8 cellular contexts compared by ENCODE assay signal in the genomic region with DNA sequence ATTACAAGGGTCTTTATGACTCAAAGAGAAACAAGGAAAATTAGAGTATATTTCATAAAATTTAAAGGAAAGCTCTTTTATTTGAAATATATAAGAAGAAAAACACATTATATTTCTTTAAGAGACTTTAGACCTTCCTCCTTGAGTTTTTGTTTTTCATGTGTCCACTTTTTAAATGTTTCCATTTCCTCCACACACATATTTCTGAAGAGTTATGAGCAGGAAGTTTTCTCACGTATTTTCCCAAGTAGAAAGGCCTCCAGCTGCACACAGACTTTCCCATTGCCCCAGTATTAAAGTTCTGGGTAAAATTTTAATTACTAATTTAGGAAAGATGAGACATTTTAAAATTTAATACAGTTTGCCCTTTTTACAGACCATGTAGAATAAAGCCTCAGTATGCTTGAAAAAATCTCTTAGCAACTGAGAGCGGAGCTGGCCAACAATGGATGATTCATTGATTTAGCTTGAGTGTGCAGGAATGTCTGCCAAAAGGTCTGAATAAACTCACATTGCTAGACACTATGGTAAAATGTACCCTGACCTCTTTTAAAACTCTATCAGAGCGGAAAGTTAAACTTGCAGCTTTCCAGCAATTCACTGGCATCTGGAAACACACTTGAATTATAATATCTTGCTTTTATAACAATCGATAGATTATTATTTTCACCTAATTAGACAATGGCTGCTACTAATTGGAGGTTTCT. TPM values are rescaled to one million over a fixed set of nuclear protein-coding genes. Genes with fewer than 3 reads are reported as not detected.
A peak's percentile ranks its signal among the peaks of the same experiment; 100 is the strongest.
DNase-seq lines count a peak whose midpoint lies in the region; ATAC-seq, FAIRE-seq and TF ChIP-seq lines count a peak whose summit lies in the region.

No MANE protein-coding gene starts in this region.

- peak; percentile 33 for DNase-seq in HCT116 (ENCODE audit: low read depth, low spot score)
- peak; percentile 61 for DNase-seq in brain pericyte (ENCODE audit: low read depth, low spot score)
- DNase-seq in skeletal muscle cell (ENCODE audit: low read depth), result peak; percentile 76
- DNase-seq in GM10266 (ENCODE audit: extremely low spot score), result no peak
- DNase-seq in activated CD8-positive, alpha-beta T cell treated with anti-CD3 and anti-CD28 coated beads for 36 hours, result no peak
- DNase-seq in GM13977 (ENCODE audit: low spot score), result no peak

- H3K36me3 ChIP-seq in HCT116 (ENCODE audit: control insufficient read depth in 1 of 2, insufficient read depth in 2 of 2, low read length in 2 of 2), result no peaks in the 10 kb centered on the region

- no peak for TF ChIP-seq RAD21 in HCT116 (IDR thresholded peaks at IDR 0.05; ENCODE audit: low read depth)

- peak; percentile 45 for FAIRE-seq in islet of Langerhans (lab: Jason Lieb, UNC)

- no peak overlapping the region for H2AFZ ChIP-seq in HCT116 (ENCODE audit: low read depth, low read length, poor library complexity, severe bottlenecking)

- H3K4me3 Mint-ChIP-seq in activated CD8-positive, alpha-beta T cell treated with anti-CD3 and anti-CD28 coated beads for 36 hours, result no peak overlapping the region

- no peaks in the 10 kb centered on the region for H3K9me3 ChIP-seq in HCT116 (ENCODE audit: control insufficient read depth in 1 of 2, insufficient read depth in 1 of 2, low read depth in 1 of 2, low read length in 2 of 2)

- no peaks in the 10 kb centered on the region for H3K9me2 ChIP-seq in HCT116 (ENCODE audit: insufficient read depth)

- peaks cover 7 to 8% of the 10 kb centered on the region in 2 experiments; a peak in 3 of 4 replicates for H3K4me1 ChIP-seq in HCT116 (ENCODE audit: control insufficient read depth in 1 of 2, insufficient read depth in 2 of 2, low read length in 2 of 2)

- H3K4me2 ChIP-seq in HCT116 (ENCODE audit: low read length), result peak overlapping the region; percentile 36

- no peaks in the 10 kb centered on the region for H3K27me3 Mint-ChIP-seq in activated CD8-positive, alpha-beta T cell treated with anti-CD3 and anti-CD28 coated beads for 36 hours

- POLR2A ChIA-PET in HCT116 (lab: Charles Lee), result no interaction called here
- POLR2A ChIA-PET in activated CD8-positive, alpha-beta T cell treated with anti-CD3 and anti-CD28 coated beads for 36 hours (lab: Charles Lee), result no interaction called here

- ATAC-seq in HCT116 (peak; percentile 57; the same call in 1 of the 2 replicates), HG03354 (IDR thresholded peaks at IDR 0.05; ENCODE audit: poor library complexity, severe bottlenecking, unreplicated experiment) (no peak)
- ATAC-seq in activated CD8-positive, alpha-beta T cell treated with anti-CD3 and anti-CD28 coated beads for 36 hours, result no peak

- H3K36me3 Mint-ChIP-seq in activated CD8-positive, alpha-beta T cell treated with anti-CD3 and anti-CD28 coated beads for 36 hours (ENCODE audit: low read depth), result no peaks in the 10 kb centered on the region

- H3K27ac Mint-ChIP-seq in activated CD8-positive, alpha-beta T cell treated with anti-CD3 and anti-CD28 coated beads for 36 hours, result no peak overlapping the region

- no peaks in the 10 kb centered on the region for H4K20me1 ChIP-seq in HCT116 (ENCODE audit: insufficient read depth)

- CTCF ChIA-PET in HCT116 (lab: Charles Lee), result interaction anchor here (1.7 to 1.9 kb wide), 2 partner anchors 9 kb away, joined by 4 to 5 read pairs; no protein-coding TSS in a partner anchor
- CTCF ChIA-PET in activated CD8-positive, alpha-beta T cell treated with anti-CD3 and anti-CD28 coated beads for 36 hours (lab: Charles Lee), result interaction anchor here (1.0 kb wide), 1 partner anchor 23 kb away, joined by 4 read pairs; no protein-coding TSS in a partner anchor

- BruUV-seq in HCT116 (replicated peaks; lab: Mats Ljungman, UMichigan), result no TSS peak

- no peaks in the 10 kb centered on the region for H3K79me2 ChIP-seq in HCT116 (ENCODE audit: insufficient read depth, low read length)

- intact Hi-C loops in HCT116 (cut with micrococcal nuclease), result no loop called here
- intact Hi-C loops in activated CD8-positive, alpha-beta T cell treated with anti-CD3 and anti-CD28 coated beads for 36 hours (cut with micrococcal nuclease), result no loop called here

- no peak overlapping the region for H3K27ac ChIP-seq in HCT116 (ENCODE audit: low read depth, low read length)

- RAD21 ChIA-PET in HCT116 (lab: Charles Lee; ENCODE audit: low non-redundant PET in 1 of 2, low total read pairs in 2 of 2, uncharacterized antibody in 2 of 2, unreplicated experiment in 2 of 2), result no interaction called here

- no peak for TF ChIP-seq POLR2A in HCT116 (IDR thresholded peaks at IDR 0.05; ENCODE audit: borderline replicate concordance, extremely low read depth, insufficient read depth, insufficient read length)

- no peak overlapping the region for H3K9ac ChIP-seq in HCT116 (ENCODE audit: low read length)

- H3K4me1 Mint-ChIP-seq in activated CD8-positive, alpha-beta T cell treated with anti-CD3 and anti-CD28 coated beads for 36 hours (ENCODE audit: low read depth), result no peaks in the 10 kb centered on the region

- no peaks in the 10 kb centered on the region for H3K27me3 ChIP-seq in HCT116 (ENCODE audit: insufficient read depth, low read length)

- in situ Hi-C loops in GM13977 (cut with MboI; ENCODE audit: low pct_unique_long_range_greater_than_20kb, low sequenced_read_pairs, unreplicated experiment), result no loop called here

- no peaks in the 10 kb centered on the region for H3K9me3 Mint-ChIP-seq in activated CD8-positive, alpha-beta T cell treated with anti-CD3 and anti-CD28 coated beads for 36 hours

- H3K4me3 ChIP-seq in HCT116 (replicated peaks in 1 of 2; ENCODE audit: low read depth in 1 of 2, low read length in 2 of 2) (no peak overlapping the region), skeletal muscle cell (ENCODE audit: low read depth, low read length) (no peak overlapping the region)

- TF ChIP-seq CTCF in HCT116 (IDR thresholded peaks at IDR 0.05 in 2 of 3, conservative IDR thresholded peaks at IDR 0.05 in 1 of 3; ENCODE audit: borderline replicate concordance in 1 of 3, insufficient read depth in 1 of 3, low read depth in 2 of 3, low read length in 2 of 3) (no peak), GM10266 (IDR thresholded peaks at IDR 0.05; ENCODE audit: control insufficient read depth, insufficient read depth, low read depth, missing control alignments) (no peak), GM13977 (IDR thresholded peaks at IDR 0.05; ENCODE audit: extremely low read depth, insufficient read depth, missing control alignments) (no peak)
- no peak for TF ChIP-seq CTCF in activated CD8-positive, alpha-beta T cell treated with anti-CD3 and anti-CD28 coated beads for 36 hours (IDR thresholded peaks at IDR 0.05)

TF ChIP-seq in HCT116, 20 proteins besides CTCF, POLR2A, EP300 and RAD21:
- TF ChIP-seq EGR1 (IDR thresholded peaks at IDR 0.05; ENCODE audit: low read depth) (no peak), JUND (IDR thresholded peaks at IDR 0.05) (peak; percentile 51), FOSL1 (IDR thresholded peaks at IDR 0.05; ENCODE audit: low read depth) (peak; percentile 36; the same call in 1 of the 2 replicates), TCF7L2 (IDR thresholded peaks at IDR 0.05; ENCODE audit: borderline replicate concordance, extremely low read depth, insufficient read depth, insufficient read length) (no peak), CBX3 (IDR thresholded peaks at IDR 0.05; ENCODE audit: low read depth) (0 out of 2 replicates have a peak, but pooled peaks have one; percentile 27)

RNA-seq across cellular contexts. Expression of a gene that starts 57.9 kb away (rescaled TPM):
- total RNA-seq in HCT116 (2021; ENCODE audit: unreplicated experiment), result 16.6 TPM
- polyA plus RNA-seq in HCT116 (2012), result 5.9 and 7.0 TPM in 2 replicates
- under 1 TPM; 0.07 to 0.09 TPM for total RNA-seq in activated CD8-positive, alpha-beta T cell treated with anti-CD3 and anti-CD28 coated beads for 36 hours

Comparison
In these comparisons a context has a peak if more than half of its experiments do, and no peak if none do; other contexts are left out.
1. DNase-seq: peak in HCT116 (single experiment), brain pericyte (single experiment) and skeletal muscle cell (single experiment); none in GM10266 (single experiment), activated CD8-positive, alpha-beta T cell treated with anti-CD3 and anti-CD28 coated beads for 36 hours (single experiment) and GM13977 (single experiment).
2. RNA of a gene that starts 57.9 kb away (total RNA-seq): 16.6 TPM in HCT116 (single experiment); 0.07 to 0.09 TPM in activated CD8-positive, alpha-beta T cell treated with anti-CD3 and anti-CD28 coated beads for 36 hours; every median in the first group is over 10 times any median in the second.